7 cellular contexts compared by ENCODE assay signal in the genomic region with DNA sequence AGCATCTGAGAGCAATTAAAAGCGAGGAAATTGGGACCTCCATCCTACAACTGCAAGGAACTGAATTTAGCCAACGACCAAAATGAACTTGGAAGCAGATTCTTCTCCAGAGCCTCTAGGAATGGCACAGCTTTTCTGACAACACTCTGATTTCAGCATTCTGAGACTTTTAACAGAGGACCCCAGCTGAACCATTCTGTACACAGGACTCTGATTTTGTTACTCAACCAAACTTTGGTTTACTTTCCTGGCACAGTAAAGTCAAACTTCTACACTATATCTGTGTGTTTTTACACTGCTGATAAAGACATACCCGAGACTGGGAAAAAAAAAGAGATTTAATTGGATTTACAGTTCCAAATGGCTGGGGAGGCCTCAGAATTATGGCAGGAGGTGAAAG.
"Had no signal": no experiment of that assay in that cellular context is flagged by ENCODE, and none has a peak within 500 bp of the region (broad histone marks: within the 10 kb centered on the region; RNA-seq: fewer than 3 reads in every experiment).

No MANE protein-coding gene starts in this region.

- H3K4me1 Mint-ChIP-seq: IgD-negative memory B cell had no signal

- H2AFZ ChIP-seq: GM23338 had no signal

- ATAC-seq: GM23338 had no signal

- FAIRE-seq: H1, H54, HTR-8/SVneo had no signal

- H3K4me3 ChIP-seq: GM23338 had no signal

- H3K9me3 Mint-ChIP-seq: GM23338 had no signal

- DNase-seq: H9, HCEC 1CT had no signal

- H3K27me3 Mint-ChIP-seq: IgD-negative memory B cell had no signal

- H3K4me2 ChIP-seq: GM23338 had no signal

- H3K4me3 Mint-ChIP-seq: GM23338, H9, IgD-negative memory B cell had no signal

- H3K27ac Mint-ChIP-seq: GM23338, H9, IgD-negative memory B cell had no signal
